ENCODE assay signal across 8 cellular contexts in the genomic region with DNA sequence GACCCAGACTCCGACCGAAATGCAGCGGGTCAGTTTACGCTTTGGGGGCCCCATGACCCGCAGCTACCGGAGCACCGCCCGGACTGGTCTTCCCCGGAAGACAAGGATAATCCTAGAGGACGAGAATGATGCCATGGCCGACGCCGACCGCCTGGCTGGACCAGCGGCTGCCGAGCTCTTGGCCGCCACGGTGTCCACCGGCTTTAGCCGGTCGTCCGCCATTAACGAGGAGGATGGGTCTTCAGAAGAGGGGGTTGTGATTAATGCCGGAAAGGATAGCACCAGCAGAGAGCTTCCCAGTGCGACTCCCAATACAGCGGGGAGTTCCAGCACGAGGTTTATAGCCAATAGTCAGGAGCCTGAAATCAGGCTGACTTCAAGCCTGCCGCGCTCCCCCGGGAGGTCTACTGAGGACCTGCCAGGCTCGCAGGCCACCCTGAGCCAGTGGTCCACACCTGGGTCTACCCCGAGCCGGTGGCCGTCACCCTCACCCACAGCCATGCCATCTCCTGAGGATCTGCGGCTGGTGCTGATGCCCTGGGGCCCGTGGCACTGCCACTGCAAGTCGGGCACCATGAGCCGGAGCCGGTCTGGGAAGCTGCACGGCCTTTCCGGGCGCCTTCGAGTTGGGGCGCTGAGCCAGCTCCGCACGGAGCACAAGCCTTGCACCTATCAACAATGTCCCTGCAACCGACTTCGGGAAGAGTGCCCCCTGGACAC. TPM values are rescaled to one million over a fixed set of nuclear protein-coding genes. Genes with fewer than 3 reads are reported as not detected.
DNase-seq lines count a peak whose midpoint lies in the region; ATAC-seq, FAIRE-seq and TF ChIP-seq lines count a peak whose summit lies in the region.

No MANE protein-coding gene starts in this region.

- H3K4me3 ChIP-seq in MG63 = peak overlapping the region; percentile 71
- peak overlapping the region; percentile 77 for H3K4me3 ChIP-seq in astrocyte (ENCODE audit: insufficient read depth, low read depth, low read length)

- peak; percentile 100 for DNase-seq in DMS 273 treated with DMSO at 0.1 percent for 48 hours (lab: John Stamatoyannopoulos, UW)
- peak; percentile 79 for DNase-seq in MG63
- peak; percentile 56 for DNase-seq in astrocyte (ENCODE audit: low read depth)
- peak; percentile 80 for DNase-seq in left ventricle myocardium superior
- peak; percentile 53 to 95 (median 67) for DNase-seq in posterior cingulate gyrus

- intact Hi-C loops in left ventricle myocardium superior (cut with micrococcal nuclease) = no loop called here
- intact Hi-C loops in posterior cingulate gyrus (cut with DNase I) = loop anchor here (5.0 kb wide), 2 partner anchors 41 to 121 kb away; partner anchors contain the start of genes MINDY1, PRUNE1 and SETDB1

- H3K27ac ChIP-seq in astrocyte (ENCODE audit: low read depth, low read length) = peak overlapping the region; percentile 57

- no peaks in the 10 kb centered on the region for H3K27me3 Mint-ChIP-seq in astrocyte (ENCODE audit: low read depth, unreplicated experiment)

- peaks cover 11% of the 10 kb centered on the region for H3K4me1 ChIP-seq in astrocyte (ENCODE audit: insufficient read depth, low read length)

- H3K4me3 Mint-ChIP-seq in astrocyte (ENCODE audit: unreplicated experiment) = peak overlapping the region; percentile 97

- peaks cover 8% of the 10 kb centered on the region for H3K36me3 Mint-ChIP-seq in astrocyte (ENCODE audit: low read depth, unreplicated experiment)

- H3K9ac ChIP-seq in astrocyte (ENCODE audit: low read length) = peak overlapping the region; percentile 83

- TF ChIP-seq CTCF in astrocyte (IDR thresholded peaks at IDR 0.05; ENCODE audit: insufficient read depth, low read depth, low read length) = no peak

- H3K27me3 ChIP-seq in MG63 (no peaks in the 10 kb centered on the region), astrocyte (ENCODE audit: insufficient read depth, low read length) (no peaks in the 10 kb centered on the region)

- peaks cover 2% of the 10 kb centered on the region for H3K4me1 Mint-ChIP-seq in astrocyte (ENCODE audit: low read depth, unreplicated experiment)

- FAIRE-seq in astrocyte (lab: Jason Lieb, UNC) = no peak

- peaks cover 3% of the 10 kb centered on the region for H3K79me2 ChIP-seq in astrocyte (ENCODE audit: insufficient read depth, low read length)

- H3K9me3 ChIP-seq in MG63 (no peaks in the 10 kb centered on the region), astrocyte (ENCODE audit: insufficient read depth, low read depth, low read length) (no peaks in the 10 kb centered on the region)

- H3K36me3 ChIP-seq in MG63 = peaks cover 27% of the 10 kb centered on the region
- peaks cover 20% of the 10 kb centered on the region for H3K36me3 ChIP-seq in astrocyte (ENCODE audit: insufficient read depth, low read length)

- H3K27ac Mint-ChIP-seq in astrocyte (ENCODE audit: unreplicated experiment) = peak overlapping the region; percentile 95

- peak overlapping the region; percentile 58 for H2AFZ ChIP-seq in astrocyte (ENCODE audit: low read depth, low read length)

- peak overlapping the region; percentile 95 for H3K4me2 ChIP-seq in astrocyte (ENCODE audit: low read length)

- H3K9me3 Mint-ChIP-seq in astrocyte (ENCODE audit: unreplicated experiment) = no peaks in the 10 kb centered on the region

- peak; percentile 75 for ATAC-seq in GM21723 (IDR thresholded peaks at IDR 0.05; ENCODE audit: unreplicated experiment)
- peak; percentile 87 for ATAC-seq in SK-N-SH treated with all-trans-retinoic acid at 6 μM for 48 hours
- peak; percentile 83 for ATAC-seq in left ventricle myocardium superior
- ATAC-seq in HG03565 (IDR thresholded peaks at IDR 0.05; ENCODE audit: unreplicated experiment) = no peak

- peaks cover 31% of the 10 kb centered on the region for H4K20me1 ChIP-seq in astrocyte (ENCODE audit: insufficient read depth, low read length)

TF ChIP-seq in SK-N-SH treated with all-trans-retinoic acid at 6 μM for 48 hours, 23 proteins besides CTCF, POLR2A, EP300 and RAD21 (continues in another document):
- no peak for TF ChIP-seq BACH2 (CRISPR knock-in tag; IDR thresholded peaks at IDR 0.05; ENCODE audit: borderline replicate concordance)
- TF ChIP-seq SNAI2 (CRISPR knock-in tag; IDR thresholded peaks at IDR 0.05) = no peak
- TF ChIP-seq PATZ1 (CRISPR knock-in tag; IDR thresholded peaks at IDR 0.05; ENCODE audit: borderline replicate concordance) = no peak; the same call in 1 of the 2 replicates
- no peak for TF ChIP-seq TSHZ2 (CRISPR knock-in tag; IDR thresholded peaks at IDR 0.05)
- no peak for TF ChIP-seq ZNF565 (CRISPR knock-in tag; conservative IDR thresholded peaks at IDR 0.05; ENCODE audit: low read depth)
- TF ChIP-seq ZFP3 (CRISPR knock-in tag; IDR thresholded peaks at IDR 0.05) = peak; percentile 30; the same call in 1 of the 2 replicates
- no peak for TF ChIP-seq TCF4 (CRISPR knock-in tag; IDR thresholded peaks at IDR 0.05; ENCODE audit: borderline replicate concordance)
- TF ChIP-seq ZNF8 (CRISPR knock-in tag; IDR thresholded peaks at IDR 0.05) = no peak
- TF ChIP-seq ZC3H10 (CRISPR knock-in tag; IDR thresholded peaks at IDR 0.05) = no peak
- TF ChIP-seq, protein P1, sequence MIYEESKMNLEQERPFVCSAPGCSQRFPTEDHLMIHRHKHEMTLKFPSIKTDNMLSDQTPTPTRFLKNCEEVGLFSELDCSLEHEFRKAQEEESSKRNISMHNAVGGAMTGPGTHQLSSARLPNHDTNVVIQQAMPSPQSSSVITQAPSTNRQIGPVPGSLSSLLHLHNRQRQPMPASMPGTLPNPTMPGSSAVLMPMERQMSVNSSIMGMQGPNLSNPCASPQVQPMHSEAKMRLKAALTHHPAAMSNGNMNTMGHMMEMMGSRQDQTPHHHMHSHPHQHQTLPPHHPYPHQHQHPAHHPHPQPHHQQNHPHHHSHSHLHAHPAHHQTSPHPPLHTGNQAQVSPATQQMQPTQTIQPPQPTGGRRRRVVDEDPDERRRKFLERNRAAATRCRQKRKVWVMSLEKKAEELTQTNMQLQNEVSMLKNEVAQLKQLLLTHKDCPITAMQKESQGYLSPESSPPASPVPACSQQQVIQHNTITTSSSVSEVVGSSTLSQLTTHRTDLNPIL (CRISPR knock-in tag; IDR thresholded peaks at IDR 0.05; ENCODE audit: low read depth) = no peak
- TF ChIP-seq CSDC2 (CRISPR knock-in tag; IDR thresholded peaks at IDR 0.05) = no peak
- 0 out of 2 replicates have a peak, but pooled peaks have one; percentile 51 for TF ChIP-seq GLIS3 (CRISPR knock-in tag; IDR thresholded peaks at IDR 0.05)
- TF ChIP-seq RARB (CRISPR knock-in tag; IDR thresholded peaks at IDR 0.05) = no peak
- TF ChIP-seq OSR1 (CRISPR knock-in tag; IDR thresholded peaks at IDR 0.05) = no peak
- peak; percentile 24; the same call in 1 of the 2 replicates for TF ChIP-seq TOX (CRISPR knock-in tag; IDR thresholded peaks at IDR 0.05; ENCODE audit: borderline replicate concordance)

RNA-seq across cellular contexts. Expression of gene C1orf56, which starts 0.5 kb away (rescaled TPM):
- total RNA-seq in MG63 (2014; rRNA removed; shearing (Covaris generic); ENCODE audit: low replicate concordance) = 1.1 TPM in 1 of 2 replicates, not detected in the other
- total RNA-seq in astrocyte (1.3 and 1.7 TPM in 2 replicates), left ventricle myocardium superior (7.3 TPM)

RNA-seq across cellular contexts. Expression of gene CDC42SE1, which starts 11.3 kb away (rescaled TPM):
- 39.9 and 44.1 TPM in 2 replicates for total RNA-seq in MG63 (2014; rRNA removed; shearing (Covaris generic); ENCODE audit: low replicate concordance)
- total RNA-seq in astrocyte = 107 and 116 TPM in 2 replicates
- total RNA-seq in left ventricle myocardium superior = 27.2 TPM

RNA-seq across cellular contexts. Expression of gene BNIPL, which starts 11.7 kb away (rescaled TPM):
- 0.20 and 5.5 TPM in 2 replicates for total RNA-seq in MG63 (2014; rRNA removed; shearing (Covaris generic); ENCODE audit: low replicate concordance)
- total RNA-seq in astrocyte (0.29 and 0.73 TPM in 2 replicates), left ventricle myocardium superior (0.32 TPM)

RNA-seq across cellular contexts. Expression of gene MLLT11, which starts 12.1 kb away (rescaled TPM):
- 6.8 and 11.5 TPM in 2 replicates for total RNA-seq in MG63 (2014; rRNA removed; shearing (Covaris generic); ENCODE audit: low replicate concordance)
- 69.3 and 77.4 TPM in 2 replicates for total RNA-seq in astrocyte
- 1.8 TPM for total RNA-seq in left ventricle myocardium superior

RNA-seq across cellular contexts. Expression of gene GABPB2, which starts 22.5 kb away (rescaled TPM):
- 2.2 and 13.6 TPM in 2 replicates for total RNA-seq in MG63 (2014; rRNA removed; shearing (Covaris generic); ENCODE audit: low replicate concordance)
- total RNA-seq in astrocyte (3.6 and 3.8 TPM in 2 replicates), left ventricle myocardium superior (9.8 TPM)
